In genomic region chr2:27496357-27497287, GRCh38 we compare ENCODE assay signal across 9 cellular contexts.
A peak's percentile ranks its signal among the peaks of the same experiment; 100 is the strongest.
DNase-seq lines count a peak whose midpoint lies in the region; ATAC-seq and TF ChIP-seq lines count a peak whose summit lies in the region.
"Had no signal": no experiment of that assay in that cellular context is flagged by ENCODE, and none has a peak within 500 bp of the region (broad histone marks: within the 10 kb centered on the region; RNA-seq: fewer than 3 reads in every experiment).

TSS of gene GCKR (plus strand) at chr2:27496839. CDS start at chr2:27496905, 66 bp downstream.

- no peaks in the 10 kb centered on the region for H3K36me3 ChIP-seq in mucosa of stomach (ENCODE audit: control insufficient read depth, insufficient read depth, low read length)

- H3K4me3 ChIP-seq in mucosa of stomach (ENCODE audit: low read length) = peak within 1 kb of the TSS; percentile 35

- peak within 1 kb of the TSS; percentile 6 for H3K9ac ChIP-seq in mucosa of stomach (ENCODE audit: low read length)

- TF ChIP-seq CTCF in GM10266 (IDR thresholded peaks at IDR 0.05; ENCODE audit: control insufficient read depth, insufficient read depth, low read depth, missing control alignments) = no peak

- H3K4me1 ChIP-seq in mucosa of stomach (ENCODE audit: control insufficient read depth, insufficient read depth, low read length) = peaks cover 31% of the 10 kb centered on the region

- DNase-seq in CD1c-positive myeloid dendritic cell (ENCODE audit: extremely low spot score) (peak; percentile 44), HuH-7 (ENCODE audit: low spot score) (peak; percentile 50), GM10266 (ENCODE audit: extremely low spot score) (no peak), substantia nigra (lab: John Stamatoyannopoulos, UW) (no peak)
- DNase-seq in central memory CD8-positive, alpha-beta T cell (ENCODE audit: low spot score in 2 of 2) = no peak
- DNase-seq in activated CD4-positive, CD25-positive, alpha-beta regulatory T cell treated with anti-CD3 and anti-CD28 coated beads, Interleukin-2, amount 50 U/mL, for 72 hours = no peak
- DNase-seq: cortex of kidney had no signal

- H3K9me3 ChIP-seq in mucosa of stomach (ENCODE audit: control insufficient read depth, low read length) = no peaks in the 10 kb centered on the region

- H3K9me3 Mint-ChIP-seq in central memory CD8-positive, alpha-beta T cell = no peaks in the 10 kb centered on the region

- peaks cover 7% of the 10 kb centered on the region for H3K27me3 ChIP-seq in mucosa of stomach (ENCODE audit: control insufficient read depth, insufficient read depth, low read length)

- ATAC-seq in central memory CD8-positive, alpha-beta T cell (replicated peaks; ENCODE audit: extremely low read depth, poor library complexity, severe bottlenecking) = no peak
- ATAC-seq in HG02852 (IDR thresholded peaks at IDR 0.05; ENCODE audit: unreplicated experiment) = no peak

- H3K4me1 Mint-ChIP-seq in central memory CD8-positive, alpha-beta T cell = peaks cover 10% of the 10 kb centered on the region

- peak within 1 kb of the TSS; percentile 78 for H3K4me3 Mint-ChIP-seq in central memory CD8-positive, alpha-beta T cell

- H3K27me3 Mint-ChIP-seq in central memory CD8-positive, alpha-beta T cell = peaks cover 67% of the 10 kb centered on the region

- H3K27ac ChIP-seq in substantia nigra (ENCODE audit: low read depth, low read length, poor library complexity, severe bottlenecking) = no peak within 1 kb of the TSS

- H3K27ac Mint-ChIP-seq in central memory CD8-positive, alpha-beta T cell (ENCODE audit: low read depth) = no peak within 1 kb of the TSS

- peaks cover 1% of the 10 kb centered on the region for H3K36me3 Mint-ChIP-seq in central memory CD8-positive, alpha-beta T cell (ENCODE audit: insufficient read depth)

Comparison
In these comparisons a context has a peak if more than half of its experiments do, and no peak if none do; other contexts are left out.
1. DNase-seq: peak in CD1c-positive myeloid dendritic cell (single experiment) and HuH-7 (single experiment); none in central memory CD8-positive, alpha-beta T cell (0 of 2), GM10266 (single experiment), substantia nigra (0 of 49) and activated CD4-positive, CD25-positive, alpha-beta regulatory T cell treated with anti-CD3 and anti-CD28 coated beads, Interleukin-2, amount 50 U/mL, for 72 hours (single experiment).